9 cellular contexts compared by ENCODE assay signal in genomic region chr16:88803264-88803987, GRCh38. TPM values are rescaled to one million over a fixed set of nuclear protein-coding genes. Genes with fewer than 3 reads are reported as not detected.
DNase-seq lines count a peak whose midpoint lies in the region; ATAC-seq and FAIRE-seq lines count a peak whose summit lies in the region.
"Had no signal": no experiment of that assay in that cellular context is flagged by ENCODE, and none has a peak within 500 bp of the region (broad histone marks: within the 10 kb centered on the region; RNA-seq: fewer than 3 reads in every experiment).

Gene CDT1, plus strand, starts transcription at chr16:88803789. Its CDS starts 43 bp downstream, at chr16:88803832.

- H4K8ac ChIP-seq in neuronal stem cell (ENCODE audit: low read depth, low read length), result peak within 1 kb of the TSS; percentile 3

- no peak for FAIRE-seq in frontal cortex (lab: Jason Lieb, UNC)
- FAIRE-seq: endometrium had no signal

- H2BK120ac ChIP-seq in neuronal stem cell (ENCODE audit: low read depth, low read length), result no peak within 1 kb of the TSS

- peak within 1 kb of the TSS; percentile 89 for H3K4ac ChIP-seq in neuronal stem cell (ENCODE audit: low read length)

- WGBS in neuronal stem cell (ENCODE audit: extremely low coverage in 2 of 2, insufficient read length in 2 of 2, insufficient replicate concordance in 1 of 2), 2 donors, result no CpG with 5 or more reads among the region's 98 CpGs

- H3K18ac ChIP-seq in neuronal stem cell (ENCODE audit: low read length), result peak within 1 kb of the TSS; percentile 90

- H3K79me1 ChIP-seq in neuronal stem cell (ENCODE audit: low read depth, low read length), result peaks cover 36% of the 10 kb centered on the region

- H3K36me3 Mint-ChIP-seq in CD4-positive, alpha-beta memory T cell, result peaks cover 0 to 5% of the 10 kb centered on the region in 2 donors

- ATAC-seq in GM21381 (IDR thresholded peaks at IDR 0.05; ENCODE audit: unreplicated experiment), result peak; percentile 65

- H3K4me1 Mint-ChIP-seq in CD4-positive, alpha-beta memory T cell, result peaks cover 6 to 24% (median 16%) of the 10 kb centered on the region in 4 donors

- H3K9me3 Mint-ChIP-seq in CD4-positive, alpha-beta memory T cell, result no peaks in the 10 kb centered on the region

- no peak within 1 kb of the TSS for H2BK12ac ChIP-seq in neuronal stem cell (ENCODE audit: low read length)

- 0 out of 2 replicates have a peak, but pooled peaks cover 16% of the 10 kb centered on the region for H4K20me1 ChIP-seq in Karpas-422 (ENCODE audit: insufficient read depth, low read depth, low read length)

- H2AFZ ChIP-seq in Karpas-422 (ENCODE audit: low read length) (peak within 1 kb of the TSS; percentile 42; the same call in 1 of the 2 replicates), neuronal stem cell (ENCODE audit: low read length) (peak within 1 kb of the TSS; percentile 93)

- POLR2A ChIA-PET in CD4-positive, alpha-beta memory T cell (lab: Charles Lee; ENCODE audit: partially characterized antibody), result interaction anchor here (0.6 to 11.8 kb wide), 13 partner anchors 9 to 1070 kb away, joined by 3 to 206 read pairs (median 5); partner anchors contain the start of genes APRT, CTU2, GALNS and PIEZO1

- H2AK5ac ChIP-seq in neuronal stem cell (ENCODE audit: low read depth, low read length), result peak within 1 kb of the TSS; percentile 96

- peak within 1 kb of the TSS; percentile 89 for H3K14ac ChIP-seq in neuronal stem cell (ENCODE audit: low read length)

- H3K4me3 Mint-ChIP-seq in CD4-positive, alpha-beta memory T cell, result peak within 1 kb of the TSS; percentile 83 to 91 (median 88)

- no peaks in the 10 kb centered on the region for H3K27me3 Mint-ChIP-seq in CD4-positive, alpha-beta memory T cell

- CTCF ChIA-PET in CD4-positive, alpha-beta memory T cell (lab: Charles Lee; ENCODE audit: partially characterized antibody), result interaction anchor here (0.6 to 1.5 kb wide), 5 partner anchors 10 to 682 kb away, joined by 3 to 5 read pairs (median 3); no protein-coding TSS in a partner anchor

- H3K4me2 ChIP-seq in Karpas-422 (ENCODE audit: low read depth, low read length, poor library complexity, severe bottlenecking), result peak within 1 kb of the TSS; percentile 97
- peak within 1 kb of the TSS; percentile 83 for H3K4me2 ChIP-seq in neuronal stem cell (ENCODE audit: insufficient read depth, low read length, poor library complexity, severe bottlenecking)

- intact Hi-C loops in CD4-positive, alpha-beta memory T cell (cut with micrococcal nuclease), result loop anchor here (1.0 kb wide), 2 partner anchors 8 to 13 kb away; partner anchors contain the start of gene APRT

- peak within 1 kb of the TSS; percentile 73 to 95 (median 89) for H3K27ac Mint-ChIP-seq in CD4-positive, alpha-beta memory T cell

- H3K27ac ChIP-seq in CD4-positive, alpha-beta memory T cell (ENCODE audit: low read depth, low read length), result peak within 1 kb of the TSS; percentile 55
- H3K27ac ChIP-seq in Karpas-422 (ENCODE audit: low read length) (peak within 1 kb of the TSS; percentile 79), neuronal stem cell (replicated peaks; ENCODE audit: low read length) (peak within 1 kb of the TSS; percentile 51), substantia nigra (ENCODE audit: low read depth, low read length, poor library complexity, severe bottlenecking) (no peak within 1 kb of the TSS)

- no peak within 1 kb of the TSS for H2BK15ac ChIP-seq in neuronal stem cell (ENCODE audit: low read length)

- peaks cover 21% of the 10 kb centered on the region for H3K79me2 ChIP-seq in Karpas-422 (ENCODE audit: low read length)

- H3K9me2 ChIP-seq in Karpas-422 (replicated peaks; ENCODE audit: insufficient read depth, low read length), result no peaks in the 10 kb centered on the region

- H3K9me3 ChIP-seq in CD4-positive, alpha-beta memory T cell (ENCODE audit: control insufficient read depth in 1 of 2, low read length in 2 of 2), result no peaks in the 10 kb centered on the region
- H3K9me3 ChIP-seq in Karpas-422 (ENCODE audit: low read length), result no peaks in the 10 kb centered on the region
- peaks cover 2 to 4% of the 10 kb centered on the region in 2 donors for H3K9me3 ChIP-seq in neuronal stem cell (replicated peaks in 1 of 2; ENCODE audit: control insufficient read depth in 2 of 2, insufficient read depth in 1 of 2, low read depth in 1 of 2, low read length in 2 of 2)

- no peaks in the 10 kb centered on the region for H3K36me3 ChIP-seq in CD4-positive, alpha-beta memory T cell (ENCODE audit: insufficient read depth, low read length)
- H3K36me3 ChIP-seq in Karpas-422 (ENCODE audit: insufficient read depth, low read length) (peaks cover 7% of the 10 kb centered on the region; the same call in 1 of the 2 replicates), neuronal stem cell (replicated peaks in 1 of 2; ENCODE audit: control insufficient read depth in 2 of 2, insufficient read depth in 2 of 2, low read length in 2 of 2) (peaks cover 33 to 40% of the 10 kb centered on the region in 2 donors)

- H4K91ac ChIP-seq in neuronal stem cell (ENCODE audit: low read depth, low read length, poor library complexity), result no peak within 1 kb of the TSS

- peaks cover 26% of the 10 kb centered on the region for H3K4me1 ChIP-seq in CD4-positive, alpha-beta memory T cell (ENCODE audit: insufficient read depth, low read length)
- H3K4me1 ChIP-seq in Karpas-422 (ENCODE audit: low read length) (peaks cover 33% of the 10 kb centered on the region), neuronal stem cell (ENCODE audit: control insufficient read depth in 2 of 2, insufficient read depth in 1 of 2, low read depth in 1 of 2, low read length in 2 of 2) (peaks cover 6 to 11% of the 10 kb centered on the region in 2 donors)

- H3K4me3 ChIP-seq in CD4-positive, alpha-beta memory T cell (ENCODE audit: low read length in 2 of 2), result peak within 1 kb of the TSS; percentile 36 to 68
- peak within 1 kb of the TSS; percentile 99 for H3K4me3 ChIP-seq in Karpas-422 (ENCODE audit: low read length)
- H3K4me3 ChIP-seq in neuronal stem cell (ENCODE audit: low read length in 2 of 2), result peak within 1 kb of the TSS; percentile 92 to 97

- peak within 1 kb of the TSS; percentile 98 for H3K9ac ChIP-seq in Karpas-422 (ENCODE audit: low read length)
- H3K9ac ChIP-seq in neuronal stem cell (ENCODE audit: low read depth, low read length, poor library complexity), result peak within 1 kb of the TSS; percentile 94

- peak within 1 kb of the TSS; percentile 95 for H3K23ac ChIP-seq in neuronal stem cell (ENCODE audit: low read depth, low read length, poor library complexity)

- DNase-seq in CD4-positive, alpha-beta memory T cell, result peak; percentile 74 to 90 (median 84)
- DNase-seq in Karpas-422, result peak; percentile 93
- peak; percentile 85 for DNase-seq in SK-N-DZ (ENCODE audit: low spot score)
- DNase-seq in activated gamma-delta T cell treated with anti-CD3 and anti-CD28 coated beads, Interleukin-2, amount 50 U/mL, for 16 hours (ENCODE audit: low read depth), result peak; percentile 76
- DNase-seq in frontal cortex (ENCODE audit: low spot score in 2 of 2), result peak; percentile 100
- DNase-seq in neuronal stem cell (ENCODE audit: low spot score), result peak; percentile 87
- peak in 46 of 49 donors; percentile 21 to 86 (median 63) for DNase-seq in substantia nigra (lab: John Stamatoyannopoulos, UW)

- no peaks in the 10 kb centered on the region for H3K27me3 ChIP-seq in CD4-positive, alpha-beta memory T cell (ENCODE audit: insufficient read depth, low read length)
- H3K27me3 ChIP-seq in Karpas-422 (ENCODE audit: low read length), result no peaks in the 10 kb centered on the region
- no peaks in the 10 kb centered on the region for H3K27me3 ChIP-seq in neuronal stem cell (ENCODE audit: control insufficient read depth in 3 of 3, insufficient read depth in 3 of 3, low read depth in 1 of 3, low read length in 3 of 3)

- peak within 1 kb of the TSS; percentile 22 for H2BK5ac ChIP-seq in neuronal stem cell (ENCODE audit: low read length)

RNA-seq across cellular contexts. Expression of gene CDT1, which starts in this region (rescaled TPM):
- under 1 TPM; 0.17 TPM for total RNA-seq in CD4-positive, alpha-beta memory T cell
- under 1 TPM; 0.19 to 0.26 TPM for polyA plus RNA-seq in CD4-positive, alpha-beta memory T cell
- total RNA-seq in Karpas-422 (2014; rRNA removed; shearing (Covaris generic); ENCODE audit: low replicate concordance), result 20.4 and 40.3 TPM in 2 replicates
- 77.2 and 112 TPM in 2 replicates for polyA plus RNA-seq in SK-N-DZ (2014; cell fraction: cytosol; rRNA removed)
- polyA plus RNA-seq in SK-N-DZ (2014; cell fraction: nucleus; rRNA removed), result 39.4 and 47.6 TPM in 2 replicates
- 1.2 TPM for total RNA-seq in frontal cortex
- 40.6 TPM for polyA plus RNA-seq in neuronal stem cell (2013, experiment 1 of 2)
- polyA plus RNA-seq in neuronal stem cell (2013, experiment 2 of 2), result 40.0 TPM

Comparison
In these comparisons a context has a peak if more than half of its experiments do, and no peak if none do; other contexts are left out.
1. Peak in DNase-seq, H3K4me3 ChIP-seq and H3K27ac ChIP-seq in CD4-positive, alpha-beta memory T cell; RNA of the gene not detected or under 1 TPM.